23 cellular contexts compared by ENCODE assay signal in genomic region chr19:52640916-52641315, GRCh38. TPM values are rescaled to one million over a fixed set of nuclear protein-coding genes. Genes with fewer than 3 reads are reported as not detected.
DNase-seq lines count a peak whose midpoint lies in the region; FAIRE-seq and TF ChIP-seq lines count a peak whose summit lies in the region.
"Had no signal": no experiment of that assay in that cellular context is flagged by ENCODE, and none has a peak within 500 bp of the region (broad histone marks: within the 10 kb centered on the region; RNA-seq: fewer than 3 reads in every experiment).

No MANE protein-coding gene starts in this region.

- no peak for TF ChIP-seq CTCF in CD14-positive monocyte (IDR thresholded peaks at IDR 0.05)

- peak overlapping the region; percentile 14 for H3K27ac Mint-ChIP-seq in activated naive CD4-positive, alpha-beta T cell treated with anti-CD3 and anti-CD28 coated beads, Interleukin-2, amount 10 ng/mL, durations not matched to agents 7 days and 5 days
- H3K27ac Mint-ChIP-seq in CD14-positive monocyte = peak overlapping the region in 1 of 7 donors; percentile 26
- H3K27ac Mint-ChIP-seq: activated naive CD8-positive, alpha-beta T cell; activated T-cell treated with anti-CD3 and anti-CD28 coated beads, Interleukin-2, amount 50 U/mL, for 72 hours; HFFc6; memory B cell; natural killer cell treated with Interleukin-12 subunit alpha and Interleukin-12 subunit beta and Interleukin-15 and Interleukin-18, amount 100 ng/mL, for 72 hours; stimulated activated naive CD8-positive, alpha-beta T cell treated with anti-CD3 and anti-CD28 coated beads, Interleukin-15, Interleukin-2, amounts not matched to agents 100 ng/mL and 50 ng/mL, for 24 hours; T-helper 17 cell had no signal

- peaks cover 43% of the 10 kb centered on the region for H3K36me3 Mint-ChIP-seq in activated naive CD4-positive, alpha-beta T cell treated with anti-CD3 and anti-CD28 coated beads, Interleukin-2, amount 10 ng/mL, durations not matched to agents 7 days and 5 days
- peaks cover 6 to 13% of the 10 kb centered on the region in 2 donors for H3K36me3 Mint-ChIP-seq in CD14-positive monocyte

- H3K9me3 Mint-ChIP-seq in activated naive CD4-positive, alpha-beta T cell treated with anti-CD3 and anti-CD28 coated beads, Interleukin-2, amount 10 ng/mL, durations not matched to agents 7 days and 5 days = peaks cover 45% of the 10 kb centered on the region
- peaks cover 27 to 96% (median 76%) of the 10 kb centered on the region in 7 donors for H3K9me3 Mint-ChIP-seq in CD14-positive monocyte
- H3K9me3 Mint-ChIP-seq: natural killer cell treated with Interleukin-12 subunit alpha and Interleukin-12 subunit beta and Interleukin-15 and Interleukin-18, amount 100 ng/mL, for 72 hours had no signal

- no peak for DNase-seq in activated naive CD4-positive, alpha-beta T cell treated with anti-CD3 and anti-CD28 coated beads, Interleukin-2, amount 10 ng/mL, durations not matched to agents 7 days and 5 days
- no peak for DNase-seq in activated naive CD4-positive, alpha-beta T cell treated with Interleukin-2 at 50 U/mL for 16 hours
- peak; percentile 22 for DNase-seq in RKO (ENCODE audit: low spot score)
- peak; percentile 68 for DNase-seq in iPS-NIHi11 (ENCODE audit: low spot score)
- no peak for DNase-seq in CD14-positive monocyte (ENCODE audit: low spot score)
- DNase-seq in NCI-H2227 (lab: John Stamatoyannopoulos, UW; ENCODE audit: unreplicated experiment) = no peak
- DNase-seq in urothelium cell line (ENCODE audit: low spot score) = no peak
- no peak for DNase-seq in DMS 273 treated with DMSO at 0.1 percent for 48 hours (lab: John Stamatoyannopoulos, UW)
- DNase-seq: activated T-cell treated with anti-CD3 and anti-CD28 coated beads, Interleukin-2, amount 50 U/mL, for 72 hours; HFFc6; hippocampal formation; kidney glomerular epithelial cell; MV-4-11; NCI-H2029 treated with DMSO at 0.1 percent for 48 hours; NCI-H526; SJCRH30; stimulated activated CD4-positive, alpha-beta T cell treated with anti-CD3 and anti-CD28 coated beads, Interleukin-2, amount 100 ng/mL, for 24 hours; T-helper 17 cell had no signal

- no peak overlapping the region for H3K4me3 Mint-ChIP-seq in activated naive CD4-positive, alpha-beta T cell treated with anti-CD3 and anti-CD28 coated beads, Interleukin-2, amount 10 ng/mL, durations not matched to agents 7 days and 5 days
- H3K4me3 Mint-ChIP-seq in CD14-positive monocyte = no peak overlapping the region
- H3K4me3 Mint-ChIP-seq: activated naive CD8-positive, alpha-beta T cell; activated T-cell treated with anti-CD3 and anti-CD28 coated beads, Interleukin-2, amount 50 U/mL, for 72 hours; HFFc6; memory B cell; natural killer cell treated with Interleukin-12 subunit alpha and Interleukin-12 subunit beta and Interleukin-15 and Interleukin-18, amount 100 ng/mL, for 72 hours; stimulated activated naive CD8-positive, alpha-beta T cell treated with anti-CD3 and anti-CD28 coated beads, Interleukin-15, Interleukin-2, amounts not matched to agents 100 ng/mL and 50 ng/mL, for 24 hours; T-helper 17 cell had no signal

- intact Hi-C loops in CD14-positive monocyte (cut with micrococcal nuclease) = no loop called here

- H3K27me3 Mint-ChIP-seq in activated naive CD4-positive, alpha-beta T cell treated with anti-CD3 and anti-CD28 coated beads, Interleukin-2, amount 10 ng/mL, durations not matched to agents 7 days and 5 days = no peaks in the 10 kb centered on the region
- peaks cover 0 to 3% (median 1%) of the 10 kb centered on the region in 3 donors for H3K27me3 Mint-ChIP-seq in CD14-positive monocyte (ENCODE audit: low read depth in 3 of 3)
- H3K27me3 Mint-ChIP-seq: activated naive CD8-positive, alpha-beta T cell; memory B cell; natural killer cell treated with Interleukin-12 subunit alpha and Interleukin-12 subunit beta and Interleukin-15 and Interleukin-18, amount 100 ng/mL, for 72 hours; stimulated activated naive CD8-positive, alpha-beta T cell treated with anti-CD3 and anti-CD28 coated beads, Interleukin-15, Interleukin-2, amounts not matched to agents 100 ng/mL and 50 ng/mL, for 24 hours; T-helper 17 cell had no signal

- FAIRE-seq in urothelium cell line (lab: Jason Lieb, UNC) = no peak
- FAIRE-seq: A204.1 had no signal

- CTCF ChIA-PET in activated naive CD4-positive, alpha-beta T cell treated with anti-CD3 and anti-CD28 coated beads, Interleukin-2, amount 10 ng/mL, durations not matched to agents 7 days and 5 days (lab: Charles Lee) = no interaction called here

- peaks cover 19% of the 10 kb centered on the region for H3K4me1 Mint-ChIP-seq in activated naive CD4-positive, alpha-beta T cell treated with anti-CD3 and anti-CD28 coated beads, Interleukin-2, amount 10 ng/mL, durations not matched to agents 7 days and 5 days
- peaks cover 27% of the 10 kb centered on the region for H3K4me1 Mint-ChIP-seq in CD14-positive monocyte

RNA-seq across cellular contexts. Expression of gene ZNF83, which starts 2.8 kb away (rescaled TPM):
- 1 to 10 TPM; 2.4 to 7.2 TPM for polyA plus RNA-seq in CD14-positive monocyte

Comparison
In these comparisons a context has a peak if more than half of its experiments do, and no peak if none do; other contexts are left out.
1. DNase-seq: peak in RKO (single experiment) and iPS-NIHi11 (single experiment); none in activated naive CD4-positive, alpha-beta T cell treated with anti-CD3 and anti-CD28 coated beads, Interleukin-2, amount 10 ng/mL, durations not matched to agents 7 days and 5 days (single experiment), activated naive CD4-positive, alpha-beta T cell treated with Interleukin-2 at 50 U/mL for 16 hours (single experiment), CD14-positive monocyte (single experiment), NCI-H2227 (single experiment), urothelium cell line (single experiment) and DMS 273 treated with DMSO at 0.1 percent for 48 hours (single experiment).